ENCODE assay signal across 1 cellular context in the genomic region with DNA sequence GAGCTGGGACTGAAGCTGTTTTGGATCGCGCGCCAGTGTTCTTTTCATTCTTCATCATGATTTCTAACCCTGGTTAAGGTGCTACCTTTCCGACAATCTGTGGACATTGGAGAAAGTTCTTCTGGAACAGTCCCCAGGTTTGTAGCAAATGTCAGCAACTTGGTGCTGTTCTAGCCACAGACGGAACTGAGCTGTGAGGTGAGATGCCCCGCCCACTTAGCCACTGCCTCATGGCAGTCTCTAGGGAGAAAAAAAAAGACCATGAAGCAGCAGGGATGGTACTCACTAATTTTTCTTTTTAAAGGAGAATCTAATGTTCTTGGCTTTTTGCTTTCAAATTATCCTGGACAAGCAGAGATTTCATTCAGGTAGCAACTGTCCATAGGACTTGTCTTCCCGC.
TF ChIP-seq lines count a peak whose summit lies in the region.

No MANE protein-coding gene starts in this region.

TF ChIP-seq in WTC11, 78 proteins besides CTCF, POLR2A, EP300 and RAD21 (continued from another document):
- TF ChIP-seq, protein P1, sequence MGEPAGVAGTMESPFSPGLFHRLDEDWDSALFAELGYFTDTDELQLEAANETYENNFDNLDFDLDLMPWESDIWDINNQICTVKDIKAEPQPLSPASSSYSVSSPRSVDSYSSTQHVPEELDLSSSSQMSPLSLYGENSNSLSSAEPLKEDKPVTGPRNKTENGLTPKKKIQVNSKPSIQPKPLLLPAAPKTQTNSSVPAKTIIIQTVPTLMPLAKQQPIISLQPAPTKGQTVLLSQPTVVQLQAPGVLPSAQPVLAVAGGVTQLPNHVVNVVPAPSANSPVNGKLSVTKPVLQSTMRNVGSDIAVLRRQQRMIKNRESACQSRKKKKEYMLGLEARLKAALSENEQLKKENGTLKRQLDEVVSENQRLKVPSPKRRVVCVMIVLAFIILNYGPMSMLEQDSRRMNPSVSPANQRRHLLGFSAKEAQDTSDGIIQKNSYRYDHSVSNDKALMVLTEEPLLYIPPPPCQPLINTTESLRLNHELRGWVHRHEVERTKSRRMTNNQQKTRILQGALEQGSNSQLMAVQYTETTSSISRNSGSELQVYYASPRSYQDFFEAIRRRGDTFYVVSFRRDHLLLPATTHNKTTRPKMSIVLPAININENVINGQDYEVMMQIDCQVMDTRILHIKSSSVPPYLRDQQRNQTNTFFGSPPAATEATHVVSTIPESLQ (CRISPR knock-in tag; IDR thresholded peaks at IDR 0.05), result no peak
- TF ChIP-seq, protein P2, sequence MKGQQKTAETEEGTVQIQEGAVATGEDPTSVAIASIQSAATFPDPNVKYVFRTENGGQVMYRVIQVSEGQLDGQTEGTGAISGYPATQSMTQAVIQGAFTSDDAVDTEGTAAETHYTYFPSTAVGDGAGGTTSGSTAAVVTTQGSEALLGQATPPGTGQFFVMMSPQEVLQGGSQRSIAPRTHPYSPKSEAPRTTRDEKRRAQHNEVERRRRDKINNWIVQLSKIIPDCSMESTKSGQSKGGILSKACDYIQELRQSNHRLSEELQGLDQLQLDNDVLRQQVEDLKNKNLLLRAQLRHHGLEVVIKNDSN (CRISPR knock-in tag; IDR thresholded peaks at IDR 0.05), result no peak
- TF ChIP-seq FOXP1 (CRISPR knock-in tag; IDR thresholded peaks at IDR 0.05; ENCODE audit: borderline replicate concordance) (no peak), FOXJ3 (CRISPR knock-in tag; IDR thresholded peaks at IDR 0.05; ENCODE audit: borderline replicate concordance) (no peak), SP1 (CRISPR knock-in tag; conservative IDR thresholded peaks at IDR 0.05) (no peak), SMAD3 (CRISPR knock-in tag; IDR thresholded peaks at IDR 0.05; ENCODE audit: borderline replicate concordance) (no peak), NFATC4 (CRISPR knock-in tag; IDR thresholded peaks at IDR 0.05) (no peak), GABPB1 (CRISPR knock-in tag; IDR thresholded peaks at IDR 0.05) (no peak), HMGA2 (CRISPR knock-in tag; IDR thresholded peaks at IDR 0.05) (no peak), EMX1 (CRISPR knock-in tag; IDR thresholded peaks at IDR 0.05) (no peak), CREM (CRISPR knock-in tag; IDR thresholded peaks at IDR 0.05) (no peak)
- TF ChIP-seq, protein P3, sequence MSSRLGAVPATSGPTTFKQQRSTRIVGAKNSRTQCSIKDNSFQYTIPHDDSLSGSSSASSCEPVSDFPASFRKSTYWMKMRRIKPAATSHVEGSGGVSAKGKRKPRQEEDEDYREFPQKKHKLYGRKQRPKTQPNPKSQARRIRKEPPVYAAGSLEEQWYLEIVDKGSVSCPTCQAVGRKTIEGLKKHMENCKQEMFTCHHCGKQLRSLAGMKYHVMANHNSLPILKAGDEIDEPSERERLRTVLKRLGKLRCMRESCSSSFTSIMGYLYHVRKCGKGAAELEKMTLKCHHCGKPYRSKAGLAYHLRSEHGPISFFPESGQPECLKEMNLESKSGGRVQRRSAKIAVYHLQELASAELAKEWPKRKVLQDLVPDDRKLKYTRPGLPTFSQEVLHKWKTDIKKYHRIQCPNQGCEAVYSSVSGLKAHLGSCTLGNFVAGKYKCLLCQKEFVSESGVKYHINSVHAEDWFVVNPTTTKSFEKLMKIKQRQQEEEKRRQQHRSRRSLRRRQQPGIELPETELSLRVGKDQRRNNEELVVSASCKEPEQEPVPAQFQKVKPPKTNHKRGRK (CRISPR knock-in tag; IDR thresholded peaks at IDR 0.05; ENCODE audit: borderline replicate concordance), result no peak
- TF ChIP-seq, protein P4, sequence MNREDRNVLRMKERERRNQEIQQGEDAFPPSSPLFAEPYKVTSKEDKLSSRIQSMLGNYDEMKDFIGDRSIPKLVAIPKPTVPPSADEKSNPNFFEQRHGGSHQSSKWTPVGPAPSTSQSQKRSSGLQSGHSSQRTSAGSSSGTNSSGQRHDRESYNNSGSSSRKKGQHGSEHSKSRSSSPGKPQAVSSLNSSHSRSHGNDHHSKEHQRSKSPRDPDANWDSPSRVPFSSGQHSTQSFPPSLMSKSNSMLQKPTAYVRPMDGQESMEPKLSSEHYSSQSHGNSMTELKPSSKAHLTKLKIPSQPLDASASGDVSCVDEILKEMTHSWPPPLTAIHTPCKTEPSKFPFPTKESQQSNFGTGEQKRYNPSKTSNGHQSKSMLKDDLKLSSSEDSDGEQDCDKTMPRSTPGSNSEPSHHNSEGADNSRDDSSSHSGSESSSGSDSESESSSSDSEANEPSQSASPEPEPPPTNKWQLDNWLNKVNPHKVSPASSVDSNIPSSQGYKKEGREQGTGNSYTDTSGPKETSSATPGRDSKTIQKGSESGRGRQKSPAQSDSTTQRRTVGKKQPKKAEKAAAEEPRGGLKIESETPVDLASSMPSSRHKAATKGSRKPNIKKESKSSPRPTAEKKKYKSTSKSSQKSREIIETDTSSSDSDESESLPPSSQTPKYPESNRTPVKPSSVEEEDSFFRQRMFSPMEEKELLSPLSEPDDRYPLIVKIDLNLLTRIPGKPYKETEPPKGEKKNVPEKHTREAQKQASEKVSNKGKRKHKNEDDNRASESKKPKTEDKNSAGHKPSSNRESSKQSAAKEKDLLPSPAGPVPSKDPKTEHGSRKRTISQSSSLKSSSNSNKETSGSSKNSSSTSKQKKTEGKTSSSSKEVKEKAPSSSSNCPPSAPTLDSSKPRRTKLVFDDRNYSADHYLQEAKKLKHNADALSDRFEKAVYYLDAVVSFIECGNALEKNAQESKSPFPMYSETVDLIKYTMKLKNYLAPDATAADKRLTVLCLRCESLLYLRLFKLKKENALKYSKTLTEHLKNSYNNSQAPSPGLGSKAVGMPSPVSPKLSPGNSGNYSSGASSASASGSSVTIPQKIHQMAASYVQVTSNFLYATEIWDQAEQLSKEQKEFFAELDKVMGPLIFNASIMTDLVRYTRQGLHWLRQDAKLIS (CRISPR knock-in tag; IDR thresholded peaks at IDR 0.05; ENCODE audit: borderline replicate concordance), result no peak
- TF ChIP-seq, protein P5, sequence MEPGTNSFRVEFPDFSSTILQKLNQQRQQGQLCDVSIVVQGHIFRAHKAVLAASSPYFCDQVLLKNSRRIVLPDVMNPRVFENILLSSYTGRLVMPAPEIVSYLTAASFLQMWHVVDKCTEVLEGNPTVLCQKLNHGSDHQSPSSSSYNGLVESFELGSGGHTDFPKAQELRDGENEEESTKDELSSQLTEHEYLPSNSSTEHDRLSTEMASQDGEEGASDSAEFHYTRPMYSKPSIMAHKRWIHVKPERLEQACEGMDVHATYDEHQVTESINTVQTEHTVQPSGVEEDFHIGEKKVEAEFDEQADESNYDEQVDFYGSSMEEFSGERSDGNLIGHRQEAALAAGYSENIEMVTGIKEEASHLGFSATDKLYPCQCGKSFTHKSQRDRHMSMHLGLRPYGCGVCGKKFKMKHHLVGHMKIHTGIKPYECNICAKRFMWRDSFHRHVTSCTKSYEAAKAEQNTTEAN (CRISPR knock-in tag; IDR thresholded peaks at IDR 0.05), result no peak
